Comparison of ENCODE assay signal across 1 cellular context in the genomic region with DNA sequence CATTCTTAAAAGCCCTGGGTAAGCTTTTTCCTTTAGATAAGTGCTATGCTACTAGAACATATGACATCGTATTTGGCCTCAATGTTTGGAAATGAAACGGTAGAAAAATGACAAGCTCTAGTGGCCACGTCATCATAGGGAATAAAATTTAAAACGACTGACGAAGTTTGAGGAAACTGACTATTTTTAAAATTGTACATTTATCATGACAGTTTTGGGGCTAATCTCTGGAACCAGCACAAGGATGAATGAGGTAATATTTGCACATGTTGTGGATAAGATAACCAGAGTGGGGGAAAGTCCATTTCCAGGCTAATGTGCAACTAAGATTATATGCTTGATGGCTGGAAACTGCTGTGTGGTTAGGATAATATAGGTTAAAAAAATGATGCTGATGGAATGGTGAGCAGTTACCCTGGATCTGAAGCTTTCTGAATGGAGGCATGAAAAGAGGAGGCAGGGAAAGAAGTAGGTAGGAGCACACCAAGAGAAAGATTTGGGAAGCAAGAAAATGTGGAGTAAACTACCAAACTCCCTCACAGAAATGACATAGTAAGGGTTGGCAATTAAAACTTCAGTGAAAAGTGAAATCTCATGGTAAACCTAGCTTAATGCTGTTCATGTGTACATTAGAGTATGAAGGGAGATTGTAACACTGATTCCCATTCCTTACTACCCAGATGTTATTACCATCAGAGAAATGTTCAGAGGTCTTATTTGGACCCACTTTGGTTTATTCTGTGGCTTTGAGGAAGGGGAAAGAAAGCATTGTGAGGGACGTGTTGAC.
TF ChIP-seq lines count a peak whose summit lies in the region.

No MANE protein-coding gene starts in this region.

TF ChIP-seq in liver, 16 proteins besides CTCF, POLR2A, EP300 and RAD21 (continued from another document):
- TF ChIP-seq YY1 (IDR thresholded peaks at IDR 0.05) (peak; percentile 77), GABPA (IDR thresholded peaks at IDR 0.05 in 1 of 2, conservative IDR thresholded peaks at IDR 0.05 in 1 of 2) (peak in 1 of 2 donors; percentile 6), NR2F2 (IDR thresholded peaks at IDR 0.05) (no peak), TAF1 (conservative IDR thresholded peaks at IDR 0.05) (peak; percentile 38), FOXA2 (IDR thresholded peaks at IDR 0.05) (peak; percentile 7), HNF4A (conservative IDR thresholded peaks at IDR 0.05) (peak; percentile 91 to 93)
- TF ChIP-seq, protein P1, sequence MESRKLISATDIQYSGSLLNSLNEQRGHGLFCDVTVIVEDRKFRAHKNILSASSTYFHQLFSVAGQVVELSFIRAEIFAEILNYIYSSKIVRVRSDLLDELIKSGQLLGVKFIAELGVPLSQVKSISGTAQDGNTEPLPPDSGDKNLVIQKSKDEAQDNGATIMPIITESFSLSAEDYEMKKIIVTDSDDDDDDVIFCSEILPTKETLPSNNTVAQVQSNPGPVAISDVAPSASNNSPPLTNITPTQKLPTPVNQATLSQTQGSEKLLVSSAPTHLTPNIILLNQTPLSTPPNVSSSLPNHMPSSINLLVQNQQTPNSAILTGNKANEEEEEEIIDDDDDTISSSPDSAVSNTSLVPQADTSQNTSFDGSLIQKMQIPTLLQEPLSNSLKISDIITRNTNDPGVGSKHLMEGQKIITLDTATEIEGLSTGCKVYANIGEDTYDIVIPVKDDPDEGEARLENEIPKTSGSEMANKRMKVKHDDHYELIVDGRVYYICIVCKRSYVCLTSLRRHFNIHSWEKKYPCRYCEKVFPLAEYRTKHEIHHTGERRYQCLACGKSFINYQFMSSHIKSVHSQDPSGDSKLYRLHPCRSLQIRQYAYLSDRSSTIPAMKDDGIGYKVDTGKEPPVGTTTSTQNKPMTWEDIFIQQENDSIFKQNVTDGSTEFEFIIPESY (IDR thresholded peaks at IDR 0.05) = peak; percentile 61
